In genomic region chr22:32672542-32672941, GRCh38 we compare ENCODE assay signal across 30 cellular contexts.
"Had no signal": no experiment of that assay in that cellular context is flagged by ENCODE, and none has a peak within 500 bp of the region (broad histone marks: within the 10 kb centered on the region; RNA-seq: fewer than 3 reads in every experiment).

No MANE protein-coding gene starts in this region.

- H3K27me3 ChIP-seq: brain microvascular endothelial cell, dorsolateral prefrontal cortex had no signal

- H3K27ac Mint-ChIP-seq: activated B cell treated with CpG ODN at 0.5 μM for 24 hours; activated CD8-positive, alpha-beta T cell treated with anti-CD3 and anti-CD28 coated beads for 36 hours; activated naive CD4-positive, alpha-beta T cell treated with anti-CD3 and anti-CD28 coated beads for 36 hours; activated naive CD4-positive, alpha-beta T cell treated with anti-CD3 and anti-CD28 coated beads, Interleukin-2, amount 50 U/mL, for 24 hours; activated naive CD8-positive, alpha-beta T cell treated with anti-CD3 and anti-CD28 coated beads, Interleukin-2, amount 10 ng/mL, durations not matched to agents 7 days and 5 days; activated T-helper 1 cell treated with anti-CD3 and anti-CD28 coated beads, Interleukin-12 subunit alpha, Interleukin-12 subunit beta, Interleukin-2, Interleukin-4 antibody, amounts not matched to agents 30 ng/mL and 10 ng/mL and 1 ng/mL, durations not matched to agents 14 hours and 24 hours and 36 hours; activated T-helper 2 cell treated with anti-CD3 and anti-CD28 coated beads, Interferon-gamma antibody, Interleukin-2, Interleukin-4, amounts not matched to agents 10 μg/mL and 5 μg/mL and 100 μg/mL, durations not matched to agents 14 hours and 24 hours and 36 hours; dendritic cell treated with granulocyte-macrophage colony-stimulating factor and Interleukin-4, amounts not matched to agents 40 ng/mL and 50 ng/mL, for 4 days; endodermal cell; T-cell; T-helper 1 cell treated with Interleukin-12 subunit alpha and Interleukin-12 subunit beta and Interleukin-4 antibody, amounts not matched to agents 30 μg/mL and 1 μg/mL, for 36 hours had no signal

- H3K9me3 Mint-ChIP-seq: activated B cell treated with CpG ODN at 0.5 μM for 24 hours; activated CD8-positive, alpha-beta T cell treated with anti-CD3 and anti-CD28 coated beads for 36 hours; activated naive CD4-positive, alpha-beta T cell treated with anti-CD3 and anti-CD28 coated beads for 36 hours; activated naive CD4-positive, alpha-beta T cell treated with anti-CD3 and anti-CD28 coated beads, Interleukin-2, amount 50 U/mL, for 24 hours; activated naive CD8-positive, alpha-beta T cell treated with anti-CD3 and anti-CD28 coated beads, Interleukin-2, amount 10 ng/mL, durations not matched to agents 7 days and 5 days; activated T-helper 1 cell treated with anti-CD3 and anti-CD28 coated beads, Interleukin-12 subunit alpha, Interleukin-12 subunit beta, Interleukin-2, Interleukin-4 antibody, amounts not matched to agents 30 ng/mL and 10 ng/mL and 1 ng/mL, durations not matched to agents 14 hours and 24 hours and 36 hours; activated T-helper 2 cell treated with anti-CD3 and anti-CD28 coated beads, Interferon-gamma antibody, Interleukin-2, Interleukin-4, amounts not matched to agents 10 μg/mL and 5 μg/mL and 100 μg/mL, durations not matched to agents 14 hours and 24 hours and 36 hours; central memory CD8-positive, alpha-beta T cell; dendritic cell treated with granulocyte-macrophage colony-stimulating factor and Interleukin-4, amounts not matched to agents 40 ng/mL and 50 ng/mL, for 4 days; endodermal cell; T-cell; T-helper 1 cell treated with Interleukin-12 subunit alpha and Interleukin-12 subunit beta and Interleukin-4 antibody, amounts not matched to agents 30 μg/mL and 1 μg/mL, for 36 hours had no signal

- H3K4me3 Mint-ChIP-seq: activated B cell treated with CpG ODN at 0.5 μM for 24 hours; activated CD8-positive, alpha-beta T cell treated with anti-CD3 and anti-CD28 coated beads for 36 hours; activated naive CD4-positive, alpha-beta T cell treated with anti-CD3 and anti-CD28 coated beads for 36 hours; activated naive CD4-positive, alpha-beta T cell treated with anti-CD3 and anti-CD28 coated beads, Interleukin-2, amount 50 U/mL, for 24 hours; activated naive CD8-positive, alpha-beta T cell treated with anti-CD3 and anti-CD28 coated beads, Interleukin-2, amount 10 ng/mL, durations not matched to agents 7 days and 5 days; activated T-helper 1 cell treated with anti-CD3 and anti-CD28 coated beads, Interleukin-12 subunit alpha, Interleukin-12 subunit beta, Interleukin-2, Interleukin-4 antibody, amounts not matched to agents 30 ng/mL and 10 ng/mL and 1 ng/mL, durations not matched to agents 14 hours and 24 hours and 36 hours; central memory CD8-positive, alpha-beta T cell; dendritic cell treated with granulocyte-macrophage colony-stimulating factor and Interleukin-4, amounts not matched to agents 40 ng/mL and 50 ng/mL, for 4 days; endodermal cell; T-cell; T-helper 1 cell treated with Interleukin-12 subunit alpha and Interleukin-12 subunit beta and Interleukin-4 antibody, amounts not matched to agents 30 μg/mL and 1 μg/mL, for 36 hours had no signal

- H3K4me3 ChIP-seq: coronary artery had no signal

- H3K36me3 ChIP-seq: brain microvascular endothelial cell, WERI-Rb-1 had no signal

- H3K27ac ChIP-seq: brain microvascular endothelial cell, coronary artery, WERI-Rb-1 had no signal

- H3K36me3 Mint-ChIP-seq: activated naive CD4-positive, alpha-beta T cell treated with anti-CD3 and anti-CD28 coated beads, Interleukin-2, amount 50 U/mL, for 24 hours; activated naive CD8-positive, alpha-beta T cell treated with anti-CD3 and anti-CD28 coated beads, Interleukin-2, amount 10 ng/mL, durations not matched to agents 7 days and 5 days; T-cell had no signal

- DNase-seq: activated B cell treated with CpG ODN at 0.5 μM for 24 hours; activated CD4-positive, alpha-beta T cell treated with anti-CD3 and anti-CD28 coated beads for 48 hours; activated CD4-positive, alpha-beta T cell treated with anti-CD3 and anti-CD28 coated beads, Interleukin-2, amount 50 U/mL, for 1 hour; activated CD4-positive, alpha-beta T cell treated with anti-CD3 and anti-CD28 coated beads, Interleukin-2, amount 50 U/mL, for 48 hours; activated CD8-positive, alpha-beta memory T cell treated with anti-CD3 and anti-CD28 coated beads for 24 hours; activated CD8-positive, alpha-beta T cell treated with anti-CD3 and anti-CD28 coated beads for 36 hours; activated effector memory CD4-positive, alpha-beta T cell treated with anti-CD3 and anti-CD28 coated beads, Interleukin-2, amount 50 U/mL, for 16 hours; activated naive CD4-positive, alpha-beta T cell treated with anti-CD3 and anti-CD28 coated beads for 36 hours; activated naive CD8-positive, alpha-beta T cell treated with anti-CD3 and anti-CD28 coated beads, Interleukin-2, amount 10 ng/mL, durations not matched to agents 7 days and 5 days; activated T-cell treated with anti-CD3 and anti-CD28 coated beads, Interleukin-2, amount 50 U/mL, for 1 hour; activated T-cell treated with anti-CD3 and anti-CD28 coated beads, Interleukin-2, amount 50 U/mL, for 48 hours; brain microvascular endothelial cell; effector memory CD4-positive, alpha-beta T cell; endodermal cell; foreskin fibroblast; glutamatergic neuron; SW 1271; T-cell; T1000; WERI-Rb-1 had no signal

- ATAC-seq: activated CD4-positive, CD25-positive, alpha-beta regulatory T cell treated with anti-CD3 and anti-CD28 coated beads, Interleukin-2, amount 50 U/mL, for 24 hours; activated CD8-positive, alpha-beta T cell treated with anti-CD3 and anti-CD28 coated beads for 36 hours; esophagus mucosa; T-cell had no signal

- H3K27me3 Mint-ChIP-seq: central memory CD8-positive, alpha-beta T cell had no signal

- H3K4me1 Mint-ChIP-seq: activated B cell treated with CpG ODN at 0.5 μM for 24 hours; activated naive CD4-positive, alpha-beta T cell treated with anti-CD3 and anti-CD28 coated beads, Interleukin-2, amount 50 U/mL, for 24 hours; activated naive CD8-positive, alpha-beta T cell treated with anti-CD3 and anti-CD28 coated beads, Interleukin-2, amount 10 ng/mL, durations not matched to agents 7 days and 5 days; central memory CD8-positive, alpha-beta T cell; endodermal cell; T-cell had no signal
